ENCODE assay signal across 39 cellular contexts in genomic region chr10:94217431-94217830, GRCh38.
"Had no signal": no experiment of that assay in that cellular context is flagged by ENCODE, and none has a peak within 500 bp of the region (broad histone marks: within the 10 kb centered on the region; RNA-seq: fewer than 3 reads in every experiment).

No MANE protein-coding gene starts in this region.

- ATAC-seq: activated CD8-positive, alpha-beta memory T cell treated with anti-CD3 and anti-CD28 coated beads, Interleukin-2, amount 10 ng/mL, durations not matched to agents 7 days and 5 days; activated T-cell treated with anti-CD3 and anti-CD28 coated beads, Interleukin-2, amount 50 U/mL, for 72 hours; activated T-helper 17 cell treated with anti-CD3 and anti-CD28 coated beads, Interleukin-2, amount 50 U/mL, for 72 hours; Right ventricle myocardium inferior; SK-N-SH treated with all-trans-retinoic acid at 6 μM for 48 hours; T-cell had no signal

- H3K27ac Mint-ChIP-seq: activated B cell treated with CpG ODN at 0.5 μM for 24 hours; activated CD4-positive, alpha-beta memory T cell treated with anti-CD3 and anti-CD28 coated beads, Interleukin-2, amount 10 ng/mL, durations not matched to agents 7 days and 5 days; activated CD8-positive, alpha-beta memory T cell treated with anti-CD3 and anti-CD28 coated beads, Interleukin-2, amount 10 ng/mL, durations not matched to agents 7 days and 5 days; activated naive CD8-positive, alpha-beta T cell treated with anti-CD3 and anti-CD28 coated beads for 36 hours; activated T-cell treated with anti-CD3 and anti-CD28 coated beads, Interleukin-2, amount 50 U/mL, for 72 hours; activated T-helper 17 cell treated with anti-CD3 and anti-CD28 coated beads, Interleukin-2, amount 50 U/mL, for 72 hours; brain; T-cell had no signal

- H3K27ac ChIP-seq: colonic mucosa, PC-9, RWPE1, VCaP had no signal

- H3K36me3 Mint-ChIP-seq: activated CD8-positive, alpha-beta memory T cell treated with anti-CD3 and anti-CD28 coated beads, Interleukin-2, amount 10 ng/mL, durations not matched to agents 7 days and 5 days; activated naive CD8-positive, alpha-beta T cell treated with anti-CD3 and anti-CD28 coated beads for 36 hours; brain; T-cell had no signal

- H3K4me3 ChIP-seq: colonic mucosa, PC-9 had no signal

- H3K27me3 Mint-ChIP-seq: brain had no signal

- H3K36me3 ChIP-seq: colonic mucosa had no signal

- H3K4me3 Mint-ChIP-seq: activated B cell treated with CpG ODN at 0.5 μM for 24 hours; activated CD4-positive, alpha-beta memory T cell treated with anti-CD3 and anti-CD28 coated beads, Interleukin-2, amount 10 ng/mL, durations not matched to agents 7 days and 5 days; activated CD8-positive, alpha-beta memory T cell treated with anti-CD3 and anti-CD28 coated beads, Interleukin-2, amount 10 ng/mL, durations not matched to agents 7 days and 5 days; activated naive CD8-positive, alpha-beta T cell treated with anti-CD3 and anti-CD28 coated beads for 36 hours; activated T-cell treated with anti-CD3 and anti-CD28 coated beads, Interleukin-2, amount 50 U/mL, for 72 hours; activated T-helper 17 cell treated with anti-CD3 and anti-CD28 coated beads, Interleukin-2, amount 50 U/mL, for 72 hours; brain; T-cell had no signal

- H3K27me3 ChIP-seq: colonic mucosa had no signal

- H3K9me3 Mint-ChIP-seq: activated B cell treated with CpG ODN at 0.5 μM for 24 hours; activated CD4-positive, alpha-beta memory T cell treated with anti-CD3 and anti-CD28 coated beads, Interleukin-2, amount 10 ng/mL, durations not matched to agents 7 days and 5 days; activated naive CD8-positive, alpha-beta T cell treated with anti-CD3 and anti-CD28 coated beads for 36 hours; activated T-cell treated with anti-CD3 and anti-CD28 coated beads, Interleukin-2, amount 50 U/mL, for 72 hours; T-cell had no signal

- H3K4me2 ChIP-seq: PC-9 had no signal

- H3K4me1 Mint-ChIP-seq: activated B cell treated with CpG ODN at 0.5 μM for 24 hours; activated CD4-positive, alpha-beta memory T cell treated with anti-CD3 and anti-CD28 coated beads, Interleukin-2, amount 10 ng/mL, durations not matched to agents 7 days and 5 days; activated CD8-positive, alpha-beta memory T cell treated with anti-CD3 and anti-CD28 coated beads, Interleukin-2, amount 10 ng/mL, durations not matched to agents 7 days and 5 days; activated naive CD8-positive, alpha-beta T cell treated with anti-CD3 and anti-CD28 coated beads for 36 hours; activated T-helper 17 cell treated with anti-CD3 and anti-CD28 coated beads, Interleukin-2, amount 50 U/mL, for 72 hours; T-cell had no signal

- H2AFZ ChIP-seq: PC-9 had no signal

- DNase-seq: activated B cell treated with CpG ODN at 0.5 μM for 24 hours; activated CD4-positive, alpha-beta memory T cell treated with anti-CD3 and anti-CD28 coated beads, Interleukin-2, amount 10 ng/mL, durations not matched to agents 7 days and 5 days; activated CD4-positive, alpha-beta T cell treated with anti-CD3 and anti-CD28 coated beads for 4 hours; activated CD4-positive, CD25-positive, alpha-beta regulatory T cell treated with anti-CD3 and anti-CD28 coated beads, Interleukin-2, amount 50 U/mL, for 72 hours; activated CD8-positive, alpha-beta memory T cell treated with anti-CD3 and anti-CD28 coated beads for 24 hours; activated CD8-positive, alpha-beta memory T cell treated with anti-CD3 and anti-CD28 coated beads, Interleukin-2, amount 10 ng/mL, durations not matched to agents 7 days and 5 days; activated CD8-positive, alpha-beta memory T cell treated with anti-CD3 and anti-CD28 coated beads, Interleukin-2, amount 50 U/mL, for 48 hours; activated effector memory CD4-positive, alpha-beta T cell treated with anti-CD3 and anti-CD28 coated beads, Interleukin-2, amount 50 U/mL, for 16 hours; activated naive CD4-positive, alpha-beta T cell; activated naive CD4-positive, alpha-beta T cell treated with anti-CD3 and anti-CD28 coated beads, Interleukin-2, amount 50 U/mL, for 16 hours; activated naive CD8-positive, alpha-beta T cell treated with anti-CD3 and anti-CD28 coated beads for 36 hours; activated T-cell treated with anti-CD3 and anti-CD28 coated beads, Interleukin-2, amount 50 U/mL, for 72 hours; amygdala; caudate nucleus; cerebellar nuclear complex; colonic mucosa; MM.1S; NCI-H1092 treated with DMSO at 0.1 percent for 48 hours; NCI-H1417; NCI-H146; NCI-H187; NCI-H2029 treated with DMSO at 0.1 percent for 48 hours; NCI-H2107; NCI-H2171; NCI-H446; NCI-H510A treated with DMSO at 0.1 percent for 48 hours; NCI-H526 treated with DMSO at 0.1 percent for 48 hours; NCI-H774; PC-9; SIG-M5; T-cell; T-helper 2 cell; T-helper 9 cell had no signal

- H3K4me1 ChIP-seq: colonic mucosa had no signal

- H3K9me3 ChIP-seq: colonic mucosa had no signal
